ENCODE assay signal across 12 cellular contexts in the genomic region with DNA sequence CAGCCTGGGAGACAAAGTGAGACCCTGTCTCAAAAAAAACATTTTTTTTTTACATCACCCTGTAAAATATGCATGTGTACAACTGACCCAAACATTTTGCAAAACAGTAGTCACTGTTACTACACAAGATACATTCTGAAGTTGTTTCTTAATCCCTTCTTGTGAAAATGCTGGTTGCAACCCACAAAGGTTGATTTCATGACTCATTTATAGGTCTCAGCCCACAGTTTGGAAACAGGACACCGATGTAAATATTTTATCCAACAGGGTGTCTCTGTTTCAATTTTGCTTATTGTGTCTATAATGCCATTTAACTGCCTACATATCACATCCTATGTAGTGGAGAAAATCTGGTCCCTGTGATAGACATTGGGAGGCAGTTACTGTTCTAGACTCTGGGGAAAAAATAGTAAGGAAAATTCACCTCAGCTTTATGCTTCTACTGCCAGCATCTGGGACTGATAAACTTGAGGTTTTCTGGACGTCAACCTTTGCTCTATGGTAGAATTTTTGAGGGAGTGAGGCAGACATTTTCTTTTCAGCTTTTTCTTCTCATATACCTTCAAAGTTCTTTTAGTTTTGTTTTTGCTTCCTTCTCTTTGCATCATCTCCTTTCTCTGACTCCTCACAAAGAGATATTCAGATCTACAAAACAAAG. TPM values are rescaled to one million over a fixed set of nuclear protein-coding genes. Genes with fewer than 3 reads are reported as not detected.
DNase-seq lines count a peak whose midpoint lies in the region; ATAC-seq, FAIRE-seq and TF ChIP-seq lines count a peak whose summit lies in the region.
"Had no signal": no experiment of that assay in that cellular context is flagged by ENCODE, and none has a peak within 500 bp of the region (broad histone marks: within the 10 kb centered on the region; RNA-seq: fewer than 3 reads in every experiment).

No MANE protein-coding gene starts in this region.

- in situ Hi-C loops in SK-MEL-5 (cut with HindIII; ENCODE audit: low pct_unique_long_range_greater_than_20kb, low sequenced_read_pairs), result no loop called here

- H2BK12ac ChIP-seq in H1 (ENCODE audit: low read depth, low read length), result no peak overlapping the region

- BruUV-seq in MCF 10A (replicated peaks; lab: Mats Ljungman, UMichigan), result no TSS peak

- H3K4me3 Mint-ChIP-seq in MCF 10A (ENCODE audit: unreplicated experiment), result no peak overlapping the region
- H3K4me3 Mint-ChIP-seq in type B pancreatic cell, result peak overlapping the region; percentile 10

- no peaks in the 10 kb centered on the region for H3K4me1 ChIP-seq in breast epithelium
- peaks cover 0 to 13% (median 2%) of the 10 kb centered on the region in 4 experiments; a peak in 4 of 7 replicates for H3K4me1 ChIP-seq in H1 (replicated peaks in 1 of 4; ENCODE audit: control insufficient read depth in 3 of 4, insufficient read depth in 4 of 4, low read length in 3 of 4)

- no peak overlapping the region for H3K9ac ChIP-seq in H1 (replicated peaks in 1 of 4; ENCODE audit: extremely low read depth in 1 of 4, low read depth in 3 of 4, low read length in 3 of 4)

- H4K5ac ChIP-seq in H1 (ENCODE audit: insufficient read length, low read depth, low read length), result peak overlapping the region; percentile 36

- no peaks in the 10 kb centered on the region for H3K9me3 ChIP-seq in breast epithelium
- H3K9me3 ChIP-seq in H1 (ENCODE audit: insufficient read depth in 2 of 2, low read depth in 1 of 2, low read length in 1 of 2), result no peaks in the 10 kb centered on the region
- H3K9me3 ChIP-seq: testis had no signal

- TF ChIP-seq RAD21 in H1 (IDR thresholded peaks at IDR 0.05 in 1 of 2, conservative IDR thresholded peaks at IDR 0.05 in 1 of 2; ENCODE audit: low read depth in 2 of 2, low read length in 2 of 2), result no peak

- no peak for FAIRE-seq in H1 (lab: Jason Lieb, UNC)
- FAIRE-seq: keratinocyte had no signal

- no peak overlapping the region for H4K8ac ChIP-seq in H1 (ENCODE audit: extremely low read depth, insufficient read depth, low read length)

- peaks cover 4 to 7% of the 10 kb centered on the region in 2 experiments; a peak in 3 of 4 replicates for H3K79me2 ChIP-seq in H1 (ENCODE audit: control insufficient read depth in 1 of 2, insufficient read depth in 2 of 2, low read length in 2 of 2)

- H3K14ac ChIP-seq in H1 (ENCODE audit: insufficient read length), result no peak overlapping the region

- H3K36me3 ChIP-seq in breast epithelium (no peaks in the 10 kb centered on the region), H1 (ENCODE audit: control insufficient read depth in 2 of 4, insufficient read depth in 4 of 4, low read length in 3 of 4) (peaks cover 0 to 1% (median 0%) of the 10 kb centered on the region in 4 experiments; a peak in 1 of 8 replicates)

- TF ChIP-seq EP300 in H1 (IDR thresholded peaks at IDR 0.05; ENCODE audit: borderline replicate concordance in 1 of 2, low read depth in 2 of 2, low read length in 2 of 2), result no peak

- peaks cover 2% of the 10 kb centered on the region; the same call in 1 of the 2 replicates for H3K23me2 ChIP-seq in H1 (ENCODE audit: low read depth, low read length)

- no peaks in the 10 kb centered on the region for H3K79me1 ChIP-seq in H1 (ENCODE audit: low read depth, low read length)

- no peak overlapping the region; the same call in 1 of the 2 replicates for H2BK5ac ChIP-seq in H1 (ENCODE audit: low read depth, low read length)

- H2BK120ac ChIP-seq in H1 (replicated peaks; ENCODE audit: low read depth, low read length), result no peak overlapping the region

- intact Hi-C loops in MCF 10A (cut with micrococcal nuclease) (no loop called here), breast epithelium (cut with DNase I; ENCODE audit: low total_unique reads) (no loop called here)

- H4K20me1 ChIP-seq in H1 (replicated peaks in 1 of 2; ENCODE audit: control insufficient read depth in 1 of 2, insufficient read depth in 2 of 2, low read length in 2 of 2), result no peaks in the 10 kb centered on the region

- no peak for ATAC-seq in HG02763 (IDR thresholded peaks at IDR 0.05; ENCODE audit: unreplicated experiment)

- H3K4ac ChIP-seq in H1 (replicated peaks; ENCODE audit: insufficient read length, low read depth, low read length), result no peak overlapping the region

- H3K18ac ChIP-seq in H1 (ENCODE audit: extremely low read depth, low read length), result no peak overlapping the region

- TF ChIP-seq CTCF in MCF 10A (IDR thresholded peaks at IDR 0.05; ENCODE audit: unreplicated experiment) (no peak), breast epithelium (IDR thresholded peaks at IDR 0.05) (no peak), H1 (IDR thresholded peaks at IDR 0.05; ENCODE audit: control extremely low read depth in 1 of 3, insufficient read depth in 1 of 3, low read depth in 1 of 3, low read length in 3 of 3) (no peak), type B pancreatic cell (conservative IDR thresholded peaks at IDR 0.05) (no peak)

- H3K23ac ChIP-seq in H1 (ENCODE audit: insufficient read length), result no peak overlapping the region

- peak; percentile 74 for DNase-seq in MCF 10A (ENCODE audit: unreplicated experiment)
- no peak for DNase-seq in breast epithelium (ENCODE audit: low spot score in 2 of 2)
- DNase-seq in SK-MEL-5 (ENCODE audit: low read depth, low spot score), result peak; percentile 48
- no peak for DNase-seq in H1 (ENCODE audit: low read depth in 1 of 2, low spot score in 2 of 2)
- DNase-seq in type B pancreatic cell (ENCODE audit: extremely low spot score, unreplicated experiment), result no peak
- DNase-seq in stimulated activated CD4-positive, alpha-beta T cell treated with anti-CD3 and anti-CD28 coated beads, Interleukin-2, amount 100 ng/mL, for 24 hours, result no peak
- no peak for DNase-seq in NCI-H345 treated with DMSO at 0.1 percent for 48 hours (lab: John Stamatoyannopoulos, UW; ENCODE audit: unreplicated experiment)
- DNase-seq: activated effector memory CD4-positive, alpha-beta T cell treated with Interleukin-2 at 50 U/mL for 16 hours; testis had no signal

- H3K4me3 ChIP-seq in breast epithelium (no peak overlapping the region), H1 (ENCODE audit: extremely low read depth in 1 of 4, insufficient read depth in 2 of 4, low read depth in 3 of 4, low read length in 4 of 4) (no peak overlapping the region)
- H3K4me3 ChIP-seq: testis had no signal

- H4K91ac ChIP-seq in H1 (replicated peaks; ENCODE audit: insufficient read length, low read length), result no peak overlapping the region

- H3K27ac Mint-ChIP-seq in MCF 10A (ENCODE audit: low read depth, unreplicated experiment) (peak overlapping the region; percentile 51), type B pancreatic cell (no peak overlapping the region)

- H3K4me2 ChIP-seq in H1 (ENCODE audit: insufficient read depth in 1 of 2, low read depth in 2 of 2, low read length in 2 of 2), result no peak overlapping the region

- H3K27me3 Mint-ChIP-seq in MCF 10A (ENCODE audit: insufficient read depth, unreplicated experiment) (no peaks in the 10 kb centered on the region), type B pancreatic cell (peaks cover 6% of the 10 kb centered on the region)

- peak overlapping the region; percentile 61 for H2AFZ ChIP-seq in H1 (ENCODE audit: low read length)

- WGBS in H1 (ENCODE audit: extremely low coverage in 1 of 2, insufficient coverage in 1 of 2, insufficient read length in 1 of 2, insufficient replicate concordance in 2 of 2, low coverage in 1 of 2, low lambda C conversion rate in 2 of 2, missing lambda C conversion rate in 1 of 2), 2 experiments, result 90% methylated on average over 2 of the region's 2 CpGs; no CpG with 5 or more reads in 1 of the 2 experiments

- peak overlapping the region; percentile 69; the same call in 1 of the 2 replicates for H2BK20ac ChIP-seq in H1 (ENCODE audit: low read length)

- H3K27ac ChIP-seq in breast epithelium, result no peak overlapping the region
- H3K27ac ChIP-seq in H1 (ENCODE audit: low read depth, low read length), result no peak overlapping the region
- H3K27ac ChIP-seq: testis had no signal

- H3K9me3 Mint-ChIP-seq in MCF 10A (ENCODE audit: unreplicated experiment), result no peaks in the 10 kb centered on the region
- H3K9me3 Mint-ChIP-seq in type B pancreatic cell, result no peaks in the 10 kb centered on the region

- H3K36me3 Mint-ChIP-seq in MCF 10A (ENCODE audit: insufficient read depth, unreplicated experiment), result no peaks in the 10 kb centered on the region
- no peaks in the 10 kb centered on the region for H3K36me3 Mint-ChIP-seq in type B pancreatic cell

- peaks cover 20% of the 10 kb centered on the region for H3K4me1 Mint-ChIP-seq in MCF 10A (ENCODE audit: insufficient read depth, unreplicated experiment)
- H3K4me1 Mint-ChIP-seq in type B pancreatic cell (ENCODE audit: unreplicated experiment), result peaks cover 25% of the 10 kb centered on the region

- no peak overlapping the region for H3K56ac ChIP-seq in H1 (replicated peaks; ENCODE audit: insufficient read length, low read depth, low read length)

- POLR2A ChIA-PET in MCF 10A (lab: Yijun Ruan, JAX), result interaction anchor here (1.1 kb wide), 1 partner anchor 76 kb away, joined by 4 read pairs; no protein-coding TSS in a partner anchor
- POLR2A ChIA-PET in H1 (lab: Charles Lee; ENCODE audit: partially characterized antibody), result interaction anchor here (1.5 to 2.1 kb wide), 2 partner anchors 12 to 224 kb away, joined by 3 to 10 read pairs; no protein-coding TSS in a partner anchor

- CTCF ChIA-PET in MCF 10A (lab: Yijun Ruan, JAX) (interaction anchor here (0.6 kb wide), 1 partner anchor 92 kb away, joined by 3 read pairs; no protein-coding TSS in a partner anchor), H1 (lab: Charles Lee; ENCODE audit: partially characterized antibody) (interaction anchor here (1.0 to 1.9 kb wide), 2 partner anchors 19 to 41 kb away, joined by 3 to 4 read pairs; no protein-coding TSS in a partner anchor)

- no peak for TF ChIP-seq POLR2A in breast epithelium (IDR thresholded peaks at IDR 0.05)
- no peak for TF ChIP-seq POLR2A in H1 (IDR thresholded peaks at IDR 0.05; ENCODE audit: control extremely low read depth in 1 of 2, low read depth in 2 of 2, low read length in 2 of 2)

- no peak overlapping the region for H2BK15ac ChIP-seq in H1 (ENCODE audit: low read length)

- H2AK5ac ChIP-seq in H1 (ENCODE audit: low read depth, low read length), result no peak overlapping the region

- H3K27me3 ChIP-seq in breast epithelium, result no peaks in the 10 kb centered on the region
- H3K27me3 ChIP-seq in H1 (replicated peaks in 1 of 4; ENCODE audit: control insufficient read depth in 3 of 4, extremely low read depth in 1 of 4, insufficient read depth in 3 of 4, low read length in 3 of 4), result no peaks in the 10 kb centered on the region
- H3K27me3 ChIP-seq: testis had no signal

RNA-seq across cellular contexts. Expression of a gene that starts 1.6 kb away (rescaled TPM):
- total RNA-seq in MCF 10A (2022) (not detected in 2 replicates), breast epithelium (1 to 10 TPM in 2 of 3 donors, not detected in 1; 2.3 to 4.2 TPM), type B pancreatic cell (ENCODE audit: low replicate concordance) (2.2 and 3.3 TPM in 2 replicates)
- not detected in 2 replicates for total RNA-seq in SK-MEL-5 (2014; rRNA removed; shearing (Covaris generic))
- 0.39 TPM in 1 of 2 replicates, not detected in the other for polyA plus RNA-seq in SK-MEL-5 (2015; cell fraction: cytosol; rRNA removed)
- not detected in 2 replicates for polyA plus RNA-seq in SK-MEL-5 (2015; cell fraction: nucleus; rRNA removed)
- 9.8 TPM in 2 replicates for total RNA-seq in H1 (2021; fragmentation: NEBNext Ultra II Directional; extraction: Animal tissue kit (Norgen Biotek cat#: 25700))
- polyA plus RNA-seq in H1 (2011; rRNA removed), result 9.8 and 11.0 TPM in 2 replicates
- 11.4 TPM for polyA plus RNA-seq in H1 (2011; cell fraction: cytosol; rRNA removed)
- 4.9 TPM for polyA plus RNA-seq in H1 (2011; cell fraction: nucleus; rRNA removed)
- 2.4 to 5.7 TPM (median 4.6 TPM) in 4 replicates for polyA plus RNA-seq in H1 (2012, experiment 1 of 2)
- 4.7 TPM for polyA plus RNA-seq in H1 (2012, experiment 2 of 2)
- polyA plus RNA-seq in H1 (2013, experiment 1 of 2), result 4.8 TPM
- 5.5 TPM for polyA plus RNA-seq in H1 (2013, experiment 2 of 2)
- polyA minus RNA-seq in H1 (2011; rRNA and poly(A)+ RNA removed), result 32.3 and 35.9 TPM in 2 replicates
- 10.0 TPM for polyA minus RNA-seq in H1 (2011; cell fraction: cytosol; rRNA and poly(A)+ RNA removed)
- polyA minus RNA-seq in H1 (2011; cell fraction: nucleus; rRNA and poly(A)+ RNA removed), result 9.0 TPM
- total RNA-seq: NCI-H460, testis had no signal
- polyA plus RNA-seq: keratinocyte had no signal

RNA-seq across cellular contexts. Expression of a gene that starts 4.0 kb away (rescaled TPM):
- total RNA-seq in MCF 10A (2022), result 25.5 and 36.1 TPM in 2 replicates
- total RNA-seq in breast epithelium, result 10 to 100 TPM; 64.0 to 89.8 (median 79.3) TPM
- total RNA-seq in SK-MEL-5 (2014; rRNA removed; shearing (Covaris generic)), result 77.6 and 81.5 TPM in 2 replicates
- polyA plus RNA-seq in SK-MEL-5 (2015; cell fraction: cytosol; rRNA removed), result 61.4 and 78.8 TPM in 2 replicates
- 310 and 391 TPM in 2 replicates for polyA plus RNA-seq in SK-MEL-5 (2015; cell fraction: nucleus; rRNA removed)
- total RNA-seq in H1 (2021; fragmentation: NEBNext Ultra II Directional; extraction: Animal tissue kit (Norgen Biotek cat#: 25700)), result 47.3 and 58.2 TPM in 2 replicates
- polyA plus RNA-seq in H1 (2011; rRNA removed), result 71.0 and 74.1 TPM in 2 replicates
- polyA plus RNA-seq in H1 (2011; cell fraction: cytosol; rRNA removed), result 81.6 TPM
- polyA plus RNA-seq in H1 (2011; cell fraction: nucleus; rRNA removed), result 91.2 TPM
- polyA plus RNA-seq in H1 (2012, experiment 1 of 2), result 35.5 to 45.0 TPM (median 40.6 TPM) in 4 replicates
- polyA plus RNA-seq in H1 (2012, experiment 2 of 2), result 6.0 TPM
- 54.0 TPM for polyA plus RNA-seq in H1 (2013, experiment 1 of 2)
- 57.0 TPM for polyA plus RNA-seq in H1 (2013, experiment 2 of 2)
- polyA minus RNA-seq in H1 (2011; rRNA and poly(A)+ RNA removed), result 113 and 115 TPM in 2 replicates
- 31.4 TPM for polyA minus RNA-seq in H1 (2011; cell fraction: cytosol; rRNA and poly(A)+ RNA removed)
- polyA minus RNA-seq in H1 (2011; cell fraction: nucleus; rRNA and poly(A)+ RNA removed), result 93.1 TPM
- 48.7 and 53.2 TPM in 2 replicates for total RNA-seq in type B pancreatic cell (ENCODE audit: low replicate concordance)

Comparison
In these comparisons a context has a peak if more than half of its experiments do, and no peak if none do; other contexts are left out.
1. DNase-seq: peak in MCF 10A (single experiment) and SK-MEL-5 (single experiment); none in breast epithelium (0 of 2), H1 (0 of 2), type B pancreatic cell (single experiment), stimulated activated CD4-positive, alpha-beta T cell treated with anti-CD3 and anti-CD28 coated beads, Interleukin-2, amount 100 ng/mL, for 24 hours (0 of 2) and NCI-H345 treated with DMSO at 0.1 percent for 48 hours (single experiment).